Comparison of ENCODE assay signal across 12 cellular contexts in the genomic region with DNA sequence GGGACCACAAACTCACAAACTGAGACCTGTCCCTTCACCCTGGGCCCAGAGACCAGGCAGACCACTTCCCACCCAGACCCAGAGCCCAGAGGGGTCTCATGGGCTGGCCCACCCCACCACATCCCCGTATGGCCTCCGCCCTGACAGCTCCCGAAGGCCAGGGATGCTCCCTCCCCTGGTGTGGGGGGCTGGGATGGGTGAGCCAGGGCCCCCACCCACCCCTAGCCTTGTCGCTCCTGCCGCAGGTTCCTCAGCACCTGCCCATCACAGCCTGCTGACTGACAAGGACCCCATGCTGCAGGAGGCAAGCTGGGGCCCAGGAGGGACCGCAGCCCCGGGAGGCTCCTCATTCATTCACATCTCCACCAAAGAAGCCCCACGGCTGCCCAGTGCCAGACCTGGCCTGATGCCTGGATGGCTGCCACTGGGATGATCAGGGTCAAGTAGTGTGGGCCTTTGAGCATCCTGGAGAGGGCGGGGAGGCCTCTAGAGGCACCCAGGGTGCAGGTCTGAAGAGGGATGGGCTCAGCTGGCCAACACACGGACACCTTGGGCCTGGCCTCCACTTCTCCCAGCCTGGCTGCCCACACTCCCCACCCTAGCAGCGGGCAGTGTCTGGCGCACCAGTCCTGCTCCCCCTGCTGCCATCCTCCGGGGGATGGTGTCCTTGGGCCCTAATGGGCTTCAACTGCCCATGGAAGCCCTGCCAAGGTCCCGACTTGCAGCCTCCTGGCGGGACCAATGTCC. TPM values are rescaled to one million over a fixed set of nuclear protein-coding genes. Genes with fewer than 3 reads are reported as not detected.
DNase-seq lines count a peak whose midpoint lies in the region; ATAC-seq, FAIRE-seq and TF ChIP-seq lines count a peak whose summit lies in the region.
"Had no signal": no experiment of that assay in that cellular context is flagged by ENCODE, and none has a peak within 500 bp of the region (broad histone marks: within the 10 kb centered on the region; RNA-seq: fewer than 3 reads in every experiment).

No MANE protein-coding gene starts in this region.

- no peak overlapping the region for H3K9ac ChIP-seq in kidney (ENCODE audit: low read length in 2 of 2)
- H3K9ac ChIP-seq: neural progenitor cell had no signal

- H3K36me3 Mint-ChIP-seq in Calu3 (ENCODE audit: insufficient read depth, unreplicated experiment): peaks cover 53% of the 10 kb centered on the region
- H3K36me3 Mint-ChIP-seq in IgD-negative memory B cell: no peaks in the 10 kb centered on the region
- peaks cover 5% of the 10 kb centered on the region for H3K36me3 Mint-ChIP-seq in stimulated activated effector memory CD8-positive, alpha-beta T cell treated with anti-CD3 and anti-CD28 coated beads, Interleukin-12 subunit alpha, Interleukin-12 subunit beta, amount 100 ng/mL, for 72 hours
- H3K36me3 Mint-ChIP-seq: neural progenitor cell; stimulated activated memory B cell treated with anti-CD40 and anti-IgM and Interleukin-4, amounts not matched to agents 10 μg/mL and 1 μg/mL and 100 μg/mL, for 72 hours had no signal

- peaks cover 8 to 49% of the 10 kb centered on the region in 2 donors for H3K4me1 ChIP-seq in kidney (ENCODE audit: control insufficient read depth in 1 of 2, insufficient read depth in 1 of 2, low read depth in 1 of 2, low read length in 2 of 2)

- DNase-seq in Calu3 (no peak), kidney (peak; percentile 72), pons (ENCODE audit: low spot score) (no peak)
- no peak for DNase-seq in stimulated activated effector memory CD8-positive, alpha-beta T cell treated with anti-CD3 and anti-CD28 coated beads, Interleukin-12 subunit alpha, Interleukin-12 subunit beta, amount 100 ng/mL, for 72 hours (ENCODE audit: low spot score in 2 of 2)

- CTCF ChIA-PET in Calu3 (lab: Charles Lee): interaction anchor here (0.6 to 2.7 kb wide), 10 partner anchors 8 to 318 kb away, joined by 3 to 10 read pairs (median 4); no protein-coding TSS in a partner anchor

- no peak for ATAC-seq in stimulated activated effector memory CD8-positive, alpha-beta T cell treated with anti-CD3 and anti-CD28 coated beads, Interleukin-12 subunit alpha, Interleukin-12 subunit beta, amount 100 ng/mL, for 72 hours
- ATAC-seq in GM21390 (IDR thresholded peaks at IDR 0.05; ENCODE audit: unreplicated experiment): no peak
- ATAC-seq in HG03280 (IDR thresholded peaks at IDR 0.05; ENCODE audit: unreplicated experiment): no peak

- H3K9me3 ChIP-seq in kidney (ENCODE audit: control insufficient read depth in 1 of 2, low read length in 2 of 2): no peaks in the 10 kb centered on the region

- H3K27me3 Mint-ChIP-seq in Calu3 (ENCODE audit: unreplicated experiment) (no peaks in the 10 kb centered on the region), IgD-negative memory B cell (peaks cover 4% of the 10 kb centered on the region)
- H3K27me3 Mint-ChIP-seq: effector memory CD8-positive, alpha-beta T cell had no signal

- BruUV-seq in Calu3 (replicated peaks; lab: Mats Ljungman, UMichigan): no TSS peak

- H3K4me1 Mint-ChIP-seq in Calu3 (ENCODE audit: low read depth, unreplicated experiment): peaks cover 22% of the 10 kb centered on the region
- H3K4me1 Mint-ChIP-seq in IgD-negative memory B cell: peaks cover 0 to 6% (median 5%) of the 10 kb centered on the region in 3 donors
- H3K4me1 Mint-ChIP-seq in stimulated activated effector memory CD8-positive, alpha-beta T cell treated with anti-CD3 and anti-CD28 coated beads, Interleukin-12 subunit alpha, Interleukin-12 subunit beta, amount 100 ng/mL, for 72 hours: peaks cover 30% of the 10 kb centered on the region

- intact Hi-C loops in Calu3 (cut with micrococcal nuclease; ENCODE audit: unreplicated experiment) (loop anchor here (5.0 to 10.0 kb wide), 4 partner anchors 75 to 265 kb away; a partner anchor contains a TSS), kidney (cut with DNase I) (no loop called here)

- H3K36me3 ChIP-seq in kidney (ENCODE audit: control insufficient read depth in 1 of 2, insufficient read depth in 2 of 2, low read length in 2 of 2): no peaks in the 10 kb centered on the region
- H3K36me3 ChIP-seq: neural progenitor cell had no signal

- no peak overlapping the region for H3K4me3 ChIP-seq in kidney (ENCODE audit: low read length in 2 of 2)
- H3K4me3 ChIP-seq: neural progenitor cell, skin epidermis had no signal

- H3K27ac ChIP-seq in kidney (ENCODE audit: low read depth in 2 of 2, low read length in 2 of 2): peak overlapping the region; percentile 47 to 71
- H3K27ac ChIP-seq: neural progenitor cell had no signal

- H3K27ac Mint-ChIP-seq in Calu3 (ENCODE audit: unreplicated experiment) (no peak overlapping the region), IgD-negative memory B cell (peak overlapping the region in 1 of 3 donors; percentile 6)
- H3K27ac Mint-ChIP-seq in stimulated activated effector memory CD8-positive, alpha-beta T cell treated with anti-CD3 and anti-CD28 coated beads, Interleukin-12 subunit alpha, Interleukin-12 subunit beta, amount 100 ng/mL, for 72 hours: peak overlapping the region; percentile 69
- H3K27ac Mint-ChIP-seq: effector memory CD8-positive, alpha-beta T cell; neural progenitor cell; stimulated activated memory B cell treated with anti-CD40 and anti-IgM and Interleukin-4, amounts not matched to agents 10 μg/mL and 1 μg/mL and 100 μg/mL, for 72 hours had no signal

- H3K4me3 Mint-ChIP-seq in Calu3 (ENCODE audit: low read depth, unreplicated experiment): peak overlapping the region; percentile 6
- peak overlapping the region in 3 of 4 donors; percentile 34 to 54 (median 52) for H3K4me3 Mint-ChIP-seq in IgD-negative memory B cell
- no peak overlapping the region for H3K4me3 Mint-ChIP-seq in stimulated activated effector memory CD8-positive, alpha-beta T cell treated with anti-CD3 and anti-CD28 coated beads, Interleukin-12 subunit alpha, Interleukin-12 subunit beta, amount 100 ng/mL, for 72 hours
- H3K4me3 Mint-ChIP-seq: stimulated activated memory B cell treated with anti-CD40 and anti-IgM and Interleukin-4, amounts not matched to agents 10 μg/mL and 1 μg/mL and 100 μg/mL, for 72 hours had no signal

- no peak for FAIRE-seq in kidney (lab: Jason Lieb, UNC)
- FAIRE-seq: G401.6 had no signal

- H3K9me3 Mint-ChIP-seq in Calu3 (ENCODE audit: low read depth, unreplicated experiment) (no peaks in the 10 kb centered on the region), IgD-negative memory B cell (no peaks in the 10 kb centered on the region)
- H3K9me3 Mint-ChIP-seq in stimulated activated effector memory CD8-positive, alpha-beta T cell treated with anti-CD3 and anti-CD28 coated beads, Interleukin-12 subunit alpha, Interleukin-12 subunit beta, amount 100 ng/mL, for 72 hours: no peaks in the 10 kb centered on the region
- H3K9me3 Mint-ChIP-seq: effector memory CD8-positive, alpha-beta T cell; neural progenitor cell; stimulated activated memory B cell treated with anti-CD40 and anti-IgM and Interleukin-4, amounts not matched to agents 10 μg/mL and 1 μg/mL and 100 μg/mL, for 72 hours had no signal

- TF ChIP-seq CTCF in Calu3 (IDR thresholded peaks at IDR 0.05; ENCODE audit: unreplicated experiment) (no peak), kidney (IDR thresholded peaks at IDR 0.05; ENCODE audit: borderline replicate concordance, extremely low read depth, insufficient read depth) (no peak)

RNA-seq across cellular contexts. Expression of a gene that starts 24.7 kb away (rescaled TPM):
- total RNA-seq in Calu3 (2022): 1.4 TPM in 2 replicates
- 37.2 TPM for polyA plus RNA-seq in IgD-negative memory B cell
- 4.2 TPM for total RNA-seq in kidney
- 0.17 TPM for polyA plus RNA-seq in kidney (ENCODE audit: insufficient read depth, low read depth, low replicate concordance)
